In the genomic region with DNA sequence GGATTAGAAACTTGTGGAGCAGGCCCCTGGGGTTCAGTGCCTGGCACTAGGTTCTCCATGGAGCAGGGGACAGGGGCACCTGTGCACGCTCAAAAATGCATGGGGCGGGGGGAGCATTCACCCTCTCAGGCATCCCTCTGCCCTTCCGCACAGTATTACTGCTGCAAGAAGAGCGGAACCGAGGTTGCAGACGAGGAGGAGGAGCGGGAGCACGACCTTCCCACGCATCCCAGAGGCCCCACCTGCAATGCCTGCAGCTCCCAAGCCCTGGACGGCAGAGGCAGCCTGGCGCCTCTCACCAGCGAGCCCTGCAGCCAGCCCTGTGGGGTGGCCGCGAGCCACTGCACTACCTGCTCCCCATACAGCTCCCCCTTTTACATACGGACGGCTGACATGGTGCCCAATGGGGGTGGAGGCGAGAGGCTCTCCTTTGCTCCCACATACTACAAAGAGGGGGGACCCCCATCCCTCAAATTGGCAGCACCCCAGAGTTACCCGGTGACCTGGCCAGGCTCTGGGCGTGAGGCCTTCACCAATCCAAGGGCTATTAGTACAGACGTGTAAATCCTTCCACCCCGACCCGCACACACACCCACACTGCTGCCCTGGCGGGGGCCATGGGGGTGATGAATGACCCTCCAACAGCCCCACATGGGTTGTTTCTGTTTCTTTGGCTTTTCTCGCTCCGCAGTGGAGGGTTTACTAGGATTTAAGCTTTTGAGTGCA, we compare ENCODE assay signal across 9 cellular contexts.
DNase-seq lines count a peak whose midpoint lies in the region; ATAC-seq and TF ChIP-seq lines count a peak whose summit lies in the region.
"Had no signal": no experiment of that assay in that cellular context is flagged by ENCODE, and none has a peak within 500 bp of the region (broad histone marks: within the 10 kb centered on the region; RNA-seq: fewer than 3 reads in every experiment).

No MANE protein-coding gene starts in this region.

- no peaks in the 10 kb centered on the region for H3K36me3 Mint-ChIP-seq in activated CD4-positive, alpha-beta T cell treated with anti-CD3 and anti-CD28 coated beads, Interleukin-2, amount 10 ng/mL, durations not matched to agents 24 days and 14 days (ENCODE audit: low read depth)
- no peaks in the 10 kb centered on the region for H3K36me3 Mint-ChIP-seq in T-cell

- H3K27ac Mint-ChIP-seq in activated CD4-positive, alpha-beta T cell treated with anti-CD3 and anti-CD28 coated beads, Interleukin-2, amount 10 ng/mL, durations not matched to agents 24 days and 14 days: no peak overlapping the region
- H3K27ac Mint-ChIP-seq in T-cell: no peak overlapping the region

- POLR2A ChIA-PET in T-cell (lab: Charles Lee): interaction anchor here (0.6 to 1.6 kb wide), 4 partner anchors 8 to 106 kb away, joined by 3 to 10 read pairs (median 6); no protein-coding TSS in a partner anchor

- peaks cover 21% of the 10 kb centered on the region for H3K4me1 Mint-ChIP-seq in activated CD4-positive, alpha-beta T cell treated with anti-CD3 and anti-CD28 coated beads, Interleukin-2, amount 10 ng/mL, durations not matched to agents 24 days and 14 days
- peaks cover 22 to 25% (median 24%) of the 10 kb centered on the region in 3 donors for H3K4me1 Mint-ChIP-seq in T-cell

- H3K9me3 ChIP-seq in skeletal muscle tissue (ENCODE audit: control insufficient read depth in 3 of 3, low read length in 3 of 3): no peaks in the 10 kb centered on the region
- no peaks in the 10 kb centered on the region for H3K9me3 ChIP-seq in gastroesophageal sphincter

- TF ChIP-seq POLR2A in gastroesophageal sphincter (IDR thresholded peaks at IDR 0.05): no peak

- TF ChIP-seq CTCF in gastroesophageal sphincter (IDR thresholded peaks at IDR 0.05): no peak

- 89% methylated on average over 5 to 7 of the region's 25 CpGs for WGBS in gastroesophageal sphincter (ENCODE audit: low coverage in 1 of 2), 2 donors

- CTCF ChIA-PET in T-cell (lab: Charles Lee): interaction anchor here (0.6 to 10.6 kb wide), 45 partner anchors 9 to 1513 kb away, joined by 3 to 411 read pairs (median 5); a partner anchor contains a TSS

- H3K9me3 Mint-ChIP-seq in activated CD4-positive, alpha-beta T cell treated with anti-CD3 and anti-CD28 coated beads, Interleukin-2, amount 10 ng/mL, durations not matched to agents 24 days and 14 days: no peaks in the 10 kb centered on the region
- no peaks in the 10 kb centered on the region for H3K9me3 Mint-ChIP-seq in T-cell

- H3K36me3 ChIP-seq in skeletal muscle tissue (ENCODE audit: control insufficient read depth in 3 of 3, insufficient read depth in 3 of 3, low read length in 3 of 3) (no peaks in the 10 kb centered on the region), gastroesophageal sphincter (no peaks in the 10 kb centered on the region)

- peak overlapping the region; percentile 90 for H3K4me3 Mint-ChIP-seq in activated CD4-positive, alpha-beta T cell treated with anti-CD3 and anti-CD28 coated beads, Interleukin-2, amount 10 ng/mL, durations not matched to agents 24 days and 14 days
- H3K4me3 Mint-ChIP-seq in T-cell: peak overlapping the region; percentile 80 to 93 (median 88)

- H3K27me3 ChIP-seq in skeletal muscle tissue (ENCODE audit: control insufficient read depth in 3 of 3, insufficient read depth in 3 of 3, low read length in 3 of 3) (peaks cover 14 to 27% (median 24%) of the 10 kb centered on the region in 3 donors), gastroesophageal sphincter (peaks cover 20% of the 10 kb centered on the region)

- ATAC-seq in T-cell (replicated peaks in 1 of 4): no peak
- ATAC-seq in gastroesophageal sphincter: no peak

- H3K27ac ChIP-seq in skeletal muscle tissue (ENCODE audit: low read depth, low read length): no peak overlapping the region
- H3K27ac ChIP-seq in gastroesophageal sphincter: no peak overlapping the region

- DNase-seq in activated CD4-positive, alpha-beta T cell treated with anti-CD3 and anti-CD28 coated beads, Interleukin-2, amount 10 ng/mL, durations not matched to agents 24 days and 14 days: no peak
- no peak for DNase-seq in activated CD4-positive, alpha-beta T cell treated with anti-CD3 and anti-CD28 coated beads, Interleukin-2, amount 50 U/mL, for 48 hours
- DNase-seq in T-cell: no peak
- DNase-seq in left kidney (ENCODE audit: low read depth, low spot score): peak; percentile 71
- no peak for DNase-seq in SW480 (ENCODE audit: low spot score)
- DNase-seq in DMS53 treated with DMSO at 0.1 percent for 48 hours (lab: John Stamatoyannopoulos, UW; ENCODE audit: unreplicated experiment): no peak
- DNase-seq: activated CD8-positive, alpha-beta memory T cell treated with anti-CD3 and anti-CD28 coated beads, Interleukin-2, amount 50 U/mL, for 4 hours had no signal

- H3K27me3 Mint-ChIP-seq in activated CD4-positive, alpha-beta T cell treated with anti-CD3 and anti-CD28 coated beads, Interleukin-2, amount 10 ng/mL, durations not matched to agents 24 days and 14 days: peaks cover 18% of the 10 kb centered on the region
- peaks cover 0 to 4% of the 10 kb centered on the region in 2 donors for H3K27me3 Mint-ChIP-seq in T-cell

- H3K4me3 ChIP-seq in skeletal muscle tissue (ENCODE audit: low read length in 3 of 3) (peak overlapping the region in 2 of 3 donors; percentile 66 to 71), gastroesophageal sphincter (peak overlapping the region in 1 of 2 donors; percentile 50)

- intact Hi-C loops in activated CD4-positive, alpha-beta T cell treated with anti-CD3 and anti-CD28 coated beads, Interleukin-2, amount 10 ng/mL, durations not matched to agents 24 days and 14 days (cut with micrococcal nuclease): loop anchor here (1.0 kb wide), 1 partner anchor 107 kb away; no protein-coding TSS in a partner anchor

- no peak for TF ChIP-seq EP300 in gastroesophageal sphincter (IDR thresholded peaks at IDR 0.05)

- no peak overlapping the region for H3K9ac ChIP-seq in skeletal muscle tissue (ENCODE audit: low read depth in 1 of 3, low read length in 3 of 3)

- H3K4me1 ChIP-seq in skeletal muscle tissue (ENCODE audit: control insufficient read depth in 3 of 3, insufficient read depth in 3 of 3, low read length in 3 of 3): peaks cover 28 to 40% (median 29%) of the 10 kb centered on the region in 3 donors
- peaks cover 0 to 27% (median 14%) of the 10 kb centered on the region in 3 donors for H3K4me1 ChIP-seq in gastroesophageal sphincter
